In genomic region chr19:58513694-58514563, GRCh38 we compare ENCODE assay signal across 1 cellular context.
TF ChIP-seq lines count a peak whose summit lies in the region.

No MANE protein-coding gene starts in this region.

TF ChIP-seq in WTC11, 78 proteins besides CTCF, POLR2A, EP300 and RAD21 (continued from another document):
- TF ChIP-seq GRHL2 (CRISPR knock-in tag; IDR thresholded peaks at IDR 0.05; ENCODE audit: insufficient replicate concordance, severe bottlenecking) (no peak), NR3C1 (CRISPR knock-in tag; conservative IDR thresholded peaks at IDR 0.05; ENCODE audit: low read depth) (peak; percentile 88; the same call in 1 of the 2 replicates), NR1H2 (CRISPR knock-in tag; IDR thresholded peaks at IDR 0.05) (no peak), MLX (CRISPR knock-in tag; IDR thresholded peaks at IDR 0.05) (no peak), E2F4 (CRISPR knock-in tag; IDR thresholded peaks at IDR 0.05; ENCODE audit: borderline replicate concordance, low read depth) (no peak), TEAD4 (CRISPR knock-in tag; IDR thresholded peaks at IDR 0.05) (no peak), NR2C2 (CRISPR knock-in tag; IDR thresholded peaks at IDR 0.05) (no peak), ZNF121 (CRISPR knock-in tag; IDR thresholded peaks at IDR 0.05) (peak; percentile 58; the same call in 1 of the 2 replicates), MAX (CRISPR knock-in tag; IDR thresholded peaks at IDR 0.05) (peak; percentile 93), E2F5 (CRISPR knock-in tag; IDR thresholded peaks at IDR 0.05) (peak; percentile 97), GABPB1 (CRISPR knock-in tag; IDR thresholded peaks at IDR 0.05) (peak; percentile 17; the same call in 1 of the 2 replicates), ZNF532 (CRISPR knock-in tag; IDR thresholded peaks at IDR 0.05; ENCODE audit: borderline replicate concordance) (no peak), TEAD1 (CRISPR knock-in tag; IDR thresholded peaks at IDR 0.05) (no peak), SMAD3 (CRISPR knock-in tag; IDR thresholded peaks at IDR 0.05; ENCODE audit: borderline replicate concordance) (no peak; the same call in 1 of the 2 replicates), PRRX2 (CRISPR knock-in tag; IDR thresholded peaks at IDR 0.05) (no peak), PREB (CRISPR knock-in tag; IDR thresholded peaks at IDR 0.05; ENCODE audit: borderline replicate concordance) (no peak), OVOL2 (CRISPR knock-in tag; IDR thresholded peaks at IDR 0.05; ENCODE audit: borderline replicate concordance) (no peak), JAZF1 (CRISPR knock-in tag; IDR thresholded peaks at IDR 0.05) (no peak), CREM (CRISPR knock-in tag; IDR thresholded peaks at IDR 0.05) (0 out of 2 replicates have a peak, but pooled peaks have one; percentile 54), ZBTB21 (CRISPR knock-in tag; IDR thresholded peaks at IDR 0.05; ENCODE audit: borderline replicate concordance) (peak; percentile 92; the same call in 1 of the 2 replicates), TP53 (CRISPR knock-in tag; IDR thresholded peaks at IDR 0.05) (peak; percentile 72), ZNF416 (CRISPR knock-in tag; IDR thresholded peaks at IDR 0.05) (no peak), ZNF232 (CRISPR knock-in tag; IDR thresholded peaks at IDR 0.05) (no peak), NFATC4 (CRISPR knock-in tag; IDR thresholded peaks at IDR 0.05) (no peak), NFE2L1 (CRISPR knock-in tag; IDR thresholded peaks at IDR 0.05) (peak; percentile 16; the same call in 1 of the 2 replicates), SOX15 (CRISPR knock-in tag; IDR thresholded peaks at IDR 0.05) (no peak), KAT7 (CRISPR knock-in tag; IDR thresholded peaks at IDR 0.05; ENCODE audit: borderline replicate concordance) (0 out of 2 replicates have a peak, but pooled peaks have one; percentile 53), ZNF263 (CRISPR knock-in tag; IDR thresholded peaks at IDR 0.05; ENCODE audit: low read depth) (no peak), MXD4 (CRISPR knock-in tag; IDR thresholded peaks at IDR 0.05; ENCODE audit: borderline replicate concordance) (no peak), ZNF423 (CRISPR knock-in tag; IDR thresholded peaks at IDR 0.05) (no peak)
- TF ChIP-seq, protein P1, sequence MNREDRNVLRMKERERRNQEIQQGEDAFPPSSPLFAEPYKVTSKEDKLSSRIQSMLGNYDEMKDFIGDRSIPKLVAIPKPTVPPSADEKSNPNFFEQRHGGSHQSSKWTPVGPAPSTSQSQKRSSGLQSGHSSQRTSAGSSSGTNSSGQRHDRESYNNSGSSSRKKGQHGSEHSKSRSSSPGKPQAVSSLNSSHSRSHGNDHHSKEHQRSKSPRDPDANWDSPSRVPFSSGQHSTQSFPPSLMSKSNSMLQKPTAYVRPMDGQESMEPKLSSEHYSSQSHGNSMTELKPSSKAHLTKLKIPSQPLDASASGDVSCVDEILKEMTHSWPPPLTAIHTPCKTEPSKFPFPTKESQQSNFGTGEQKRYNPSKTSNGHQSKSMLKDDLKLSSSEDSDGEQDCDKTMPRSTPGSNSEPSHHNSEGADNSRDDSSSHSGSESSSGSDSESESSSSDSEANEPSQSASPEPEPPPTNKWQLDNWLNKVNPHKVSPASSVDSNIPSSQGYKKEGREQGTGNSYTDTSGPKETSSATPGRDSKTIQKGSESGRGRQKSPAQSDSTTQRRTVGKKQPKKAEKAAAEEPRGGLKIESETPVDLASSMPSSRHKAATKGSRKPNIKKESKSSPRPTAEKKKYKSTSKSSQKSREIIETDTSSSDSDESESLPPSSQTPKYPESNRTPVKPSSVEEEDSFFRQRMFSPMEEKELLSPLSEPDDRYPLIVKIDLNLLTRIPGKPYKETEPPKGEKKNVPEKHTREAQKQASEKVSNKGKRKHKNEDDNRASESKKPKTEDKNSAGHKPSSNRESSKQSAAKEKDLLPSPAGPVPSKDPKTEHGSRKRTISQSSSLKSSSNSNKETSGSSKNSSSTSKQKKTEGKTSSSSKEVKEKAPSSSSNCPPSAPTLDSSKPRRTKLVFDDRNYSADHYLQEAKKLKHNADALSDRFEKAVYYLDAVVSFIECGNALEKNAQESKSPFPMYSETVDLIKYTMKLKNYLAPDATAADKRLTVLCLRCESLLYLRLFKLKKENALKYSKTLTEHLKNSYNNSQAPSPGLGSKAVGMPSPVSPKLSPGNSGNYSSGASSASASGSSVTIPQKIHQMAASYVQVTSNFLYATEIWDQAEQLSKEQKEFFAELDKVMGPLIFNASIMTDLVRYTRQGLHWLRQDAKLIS (CRISPR knock-in tag; IDR thresholded peaks at IDR 0.05; ENCODE audit: borderline replicate concordance) = no peak
- TF ChIP-seq, protein P2, sequence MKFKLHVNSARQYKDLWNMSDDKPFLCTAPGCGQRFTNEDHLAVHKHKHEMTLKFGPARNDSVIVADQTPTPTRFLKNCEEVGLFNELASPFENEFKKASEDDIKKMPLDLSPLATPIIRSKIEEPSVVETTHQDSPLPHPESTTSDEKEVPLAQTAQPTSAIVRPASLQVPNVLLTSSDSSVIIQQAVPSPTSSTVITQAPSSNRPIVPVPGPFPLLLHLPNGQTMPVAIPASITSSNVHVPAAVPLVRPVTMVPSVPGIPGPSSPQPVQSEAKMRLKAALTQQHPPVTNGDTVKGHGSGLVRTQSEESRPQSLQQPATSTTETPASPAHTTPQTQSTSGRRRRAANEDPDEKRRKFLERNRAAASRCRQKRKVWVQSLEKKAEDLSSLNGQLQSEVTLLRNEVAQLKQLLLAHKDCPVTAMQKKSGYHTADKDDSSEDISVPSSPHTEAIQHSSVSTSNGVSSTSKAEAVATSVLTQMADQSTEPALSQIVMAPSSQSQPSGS (CRISPR knock-in tag; IDR thresholded peaks at IDR 0.05; ENCODE audit: borderline replicate concordance, low read depth) = no peak
- TF ChIP-seq, protein P3, sequence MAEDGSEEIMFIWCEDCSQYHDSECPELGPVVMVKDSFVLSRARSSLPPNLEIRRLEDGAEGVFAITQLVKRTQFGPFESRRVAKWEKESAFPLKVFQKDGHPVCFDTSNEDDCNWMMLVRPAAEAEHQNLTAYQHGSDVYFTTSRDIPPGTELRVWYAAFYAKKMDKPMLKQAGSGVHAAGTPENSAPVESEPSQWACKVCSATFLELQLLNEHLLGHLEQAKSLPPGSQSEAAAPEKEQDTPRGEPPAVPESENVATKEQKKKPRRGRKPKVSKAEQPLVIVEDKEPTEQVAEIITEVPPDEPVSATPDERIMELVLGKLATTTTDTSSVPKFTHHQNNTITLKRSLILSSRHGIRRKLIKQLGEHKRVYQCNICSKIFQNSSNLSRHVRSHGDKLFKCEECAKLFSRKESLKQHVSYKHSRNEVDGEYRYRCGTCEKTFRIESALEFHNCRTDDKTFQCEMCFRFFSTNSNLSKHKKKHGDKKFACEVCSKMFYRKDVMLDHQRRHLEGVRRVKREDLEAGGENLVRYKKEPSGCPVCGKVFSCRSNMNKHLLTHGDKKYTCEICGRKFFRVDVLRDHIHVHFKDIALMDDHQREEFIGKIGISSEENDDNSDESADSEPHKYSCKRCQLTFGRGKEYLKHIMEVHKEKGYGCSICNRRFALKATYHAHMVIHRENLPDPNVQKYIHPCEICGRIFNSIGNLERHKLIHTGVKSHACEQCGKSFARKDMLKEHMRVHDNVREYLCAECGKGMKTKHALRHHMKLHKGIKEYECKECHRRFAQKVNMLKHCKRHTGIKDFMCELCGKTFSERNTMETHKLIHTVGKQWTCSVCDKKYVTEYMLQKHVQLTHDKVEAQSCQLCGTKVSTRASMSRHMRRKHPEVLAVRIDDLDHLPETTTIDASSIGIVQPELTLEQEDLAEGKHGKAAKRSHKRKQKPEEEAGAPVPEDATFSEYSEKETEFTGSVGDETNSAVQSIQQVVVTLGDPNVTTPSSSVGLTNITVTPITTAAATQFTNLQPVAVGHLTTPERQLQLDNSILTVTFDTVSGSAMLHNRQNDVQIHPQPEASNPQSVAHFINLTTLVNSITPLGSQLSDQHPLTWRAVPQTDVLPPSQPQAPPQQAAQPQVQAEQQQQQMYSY (CRISPR knock-in tag; IDR thresholded peaks at IDR 0.05) = peak; percentile 19; the same call in 1 of the 2 replicates
- TF ChIP-seq, protein P4, sequence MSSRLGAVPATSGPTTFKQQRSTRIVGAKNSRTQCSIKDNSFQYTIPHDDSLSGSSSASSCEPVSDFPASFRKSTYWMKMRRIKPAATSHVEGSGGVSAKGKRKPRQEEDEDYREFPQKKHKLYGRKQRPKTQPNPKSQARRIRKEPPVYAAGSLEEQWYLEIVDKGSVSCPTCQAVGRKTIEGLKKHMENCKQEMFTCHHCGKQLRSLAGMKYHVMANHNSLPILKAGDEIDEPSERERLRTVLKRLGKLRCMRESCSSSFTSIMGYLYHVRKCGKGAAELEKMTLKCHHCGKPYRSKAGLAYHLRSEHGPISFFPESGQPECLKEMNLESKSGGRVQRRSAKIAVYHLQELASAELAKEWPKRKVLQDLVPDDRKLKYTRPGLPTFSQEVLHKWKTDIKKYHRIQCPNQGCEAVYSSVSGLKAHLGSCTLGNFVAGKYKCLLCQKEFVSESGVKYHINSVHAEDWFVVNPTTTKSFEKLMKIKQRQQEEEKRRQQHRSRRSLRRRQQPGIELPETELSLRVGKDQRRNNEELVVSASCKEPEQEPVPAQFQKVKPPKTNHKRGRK (CRISPR knock-in tag; IDR thresholded peaks at IDR 0.05; ENCODE audit: borderline replicate concordance) = no peak
- TF ChIP-seq, protein P5, sequence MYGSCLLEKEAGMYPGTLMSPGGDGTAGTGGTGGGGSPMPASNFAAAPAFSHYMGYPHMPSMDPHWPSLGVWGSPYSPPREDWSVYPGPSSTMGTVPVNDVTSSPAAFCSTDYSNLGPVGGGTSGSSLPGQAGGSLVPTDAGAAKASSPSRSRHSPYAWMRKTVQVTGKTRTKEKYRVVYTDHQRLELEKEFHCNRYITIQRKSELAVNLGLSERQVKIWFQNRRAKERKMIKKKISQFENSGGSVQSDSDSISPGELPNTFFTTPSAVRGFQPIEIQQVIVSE (CRISPR knock-in tag; IDR thresholded peaks at IDR 0.05; ENCODE audit: borderline replicate concordance) = no peak
